In genomic region chr11:65435981-65436411, GRCh38 we compare ENCODE assay signal across 10 cellular contexts. TPM values are rescaled to one million over a fixed set of nuclear protein-coding genes. Genes with fewer than 3 reads are reported as not detected.
DNase-seq lines count a peak whose midpoint lies in the region; ATAC-seq and TF ChIP-seq lines count a peak whose summit lies in the region.
"Had no signal": no experiment of that assay in that cellular context is flagged by ENCODE, and none has a peak within 500 bp of the region (broad histone marks: within the 10 kb centered on the region; RNA-seq: fewer than 3 reads in every experiment).

No MANE protein-coding gene starts in this region.

- CTCF ChIA-PET in CD8-positive, alpha-beta T cell (lab: Charles Lee): interaction anchor here (0.8 to 2.4 kb wide), 3 partner anchors 11 to 21 kb away, joined by 3 to 12 read pairs (median 7); no protein-coding TSS in a partner anchor

- no peak overlapping the region for H3K4me3 Mint-ChIP-seq in CD8-positive, alpha-beta T cell
- no peak overlapping the region for H3K4me3 Mint-ChIP-seq in T-helper 17 cell

- H3K36me3 ChIP-seq in CD8-positive, alpha-beta T cell (ENCODE audit: insufficient read depth, low read length): peaks cover 12% of the 10 kb centered on the region

- H3K4me1 ChIP-seq in CD8-positive, alpha-beta T cell (ENCODE audit: insufficient read depth, low read length): peaks cover 32% of the 10 kb centered on the region

- POLR2A ChIA-PET in CD8-positive, alpha-beta T cell (lab: Charles Lee): interaction anchor here (1.1 kb wide), 3 partner anchors 9 to 20 kb away, joined by 3 to 6 read pairs (median 5); no protein-coding TSS in a partner anchor

- intact Hi-C loops in CD8-positive, alpha-beta T cell (cut with DNase I, micrococcal nuclease): loop anchor here (2.0 to 5.0 kb wide), 2 partner anchors 19 to 34 kb away; no protein-coding TSS in a partner anchor

- H3K9me3 ChIP-seq in CD8-positive, alpha-beta T cell (ENCODE audit: low read length): no peaks in the 10 kb centered on the region
- H3K9me3 ChIP-seq in T-helper 17 cell (ENCODE audit: control insufficient read depth, low read length, poor library complexity, severe bottlenecking): no peaks in the 10 kb centered on the region

- peak in 1 of 7 experiments; percentile 46 for DNase-seq in CD8-positive, alpha-beta T cell
- DNase-seq in T-helper 17 cell (no peak), fibroblast of the aortic adventitia (ENCODE audit: low read depth) (no peak), retinal pigment epithelial cell (ENCODE audit: low read depth) (no peak), NCI-H187 treated with DMSO at 0.1 percent for 48 hours (lab: John Stamatoyannopoulos, UW) (no peak)
- DNase-seq in activated CD4-positive, alpha-beta T cell treated with anti-CD3 and anti-CD28 coated beads, Interleukin-2, amount 50 U/mL, for 1 hour: no peak
- DNase-seq: NCI-H1105 treated with DMSO at 0.1 percent for 48 hours; stimulated activated CD4-positive, alpha-beta T cell treated with anti-CD3 and anti-CD28 coated beads, Interleukin-2, amount 100 ng/mL, for 48 hours had no signal

- no peaks in the 10 kb centered on the region for H3K27me3 ChIP-seq in CD8-positive, alpha-beta T cell (ENCODE audit: insufficient read depth, low read length)

- no peak for TF ChIP-seq CTCF in CD8-positive, alpha-beta T cell (IDR thresholded peaks at IDR 0.05)
- TF ChIP-seq CTCF in fibroblast of the aortic adventitia (IDR thresholded peaks at IDR 0.05; ENCODE audit: insufficient read depth, low read length) (no peak), retinal pigment epithelial cell (conservative IDR thresholded peaks at IDR 0.05; ENCODE audit: low read depth, low read length) (no peak)

- no peak overlapping the region for H3K27ac ChIP-seq in CD8-positive, alpha-beta T cell (ENCODE audit: low read depth, low read length)

- H3K36me3 Mint-ChIP-seq in CD8-positive, alpha-beta T cell: peaks cover 55% of the 10 kb centered on the region
- H3K36me3 Mint-ChIP-seq in T-helper 17 cell (ENCODE audit: low read depth): peaks cover 5% of the 10 kb centered on the region

- peak overlapping the region; percentile 45 for H3K27ac Mint-ChIP-seq in CD8-positive, alpha-beta T cell
- H3K27ac Mint-ChIP-seq in T-helper 17 cell: peak overlapping the region; percentile 83

- no peak overlapping the region for H3K4me3 ChIP-seq in CD8-positive, alpha-beta T cell (ENCODE audit: low read depth, low read length)
- peak overlapping the region; percentile 57 for H3K4me3 ChIP-seq in fibroblast of the aortic adventitia (ENCODE audit: low read depth, low read length)
- peak overlapping the region; percentile 88 for H3K4me3 ChIP-seq in retinal pigment epithelial cell (ENCODE audit: low read length)

- no peaks in the 10 kb centered on the region for H3K9me3 Mint-ChIP-seq in CD8-positive, alpha-beta T cell

- peaks cover 71% of the 10 kb centered on the region for H3K4me1 Mint-ChIP-seq in CD8-positive, alpha-beta T cell (ENCODE audit: low read depth)
- peaks cover 60% of the 10 kb centered on the region for H3K4me1 Mint-ChIP-seq in T-helper 17 cell

- ATAC-seq in CD8-positive, alpha-beta T cell: no peak
- ATAC-seq in T-helper 17 cell (no peak), HG03469 (IDR thresholded peaks at IDR 0.05; ENCODE audit: unreplicated experiment) (no peak), HG03460 (IDR thresholded peaks at IDR 0.05; ENCODE audit: unreplicated experiment) (no peak)

- no peaks in the 10 kb centered on the region for H3K27me3 Mint-ChIP-seq in CD8-positive, alpha-beta T cell (ENCODE audit: low read depth)
- H3K27me3 Mint-ChIP-seq in T-helper 17 cell: no peaks in the 10 kb centered on the region

RNA-seq across cellular contexts. Expression of gene NEAT1, which starts 13.4 kb away (rescaled TPM):
- total RNA-seq in CD8-positive, alpha-beta T cell: 100 to 1,000 TPM; 198 to 201 TPM
- total RNA-seq in T-helper 17 cell (100 to 1,000 TPM; 554 to 555 TPM), fibroblast of the aortic adventitia (ENCODE audit: low replicate concordance) (527 and 883 TPM in 2 replicates)

RNA-seq across cellular contexts. Expression of gene FRMD8, which starts 49.6 kb away (rescaled TPM):
- 10 to 100 TPM; 18.4 to 20.8 TPM for total RNA-seq in CD8-positive, alpha-beta T cell
- total RNA-seq in T-helper 17 cell (10 to 100 TPM; 29.2 to 37.5 TPM), fibroblast of the aortic adventitia (ENCODE audit: low replicate concordance) (42.7 and 172 TPM in 2 replicates)

RNA-seq across cellular contexts. Expression of gene SLC25A45, which starts 53.5 kb away (rescaled TPM):
- 10 to 100 TPM; 27.8 to 29.6 TPM for total RNA-seq in CD8-positive, alpha-beta T cell
- 10 to 100 TPM; 57.7 to 61.6 TPM for total RNA-seq in T-helper 17 cell
- total RNA-seq in fibroblast of the aortic adventitia (ENCODE audit: low replicate concordance): 0.41 and 5.8 TPM in 2 replicates
